ENCODE assay signal across 24 cellular contexts in genomic region chr6:132390017-132390416, GRCh38. TPM values are rescaled to one million over a fixed set of nuclear protein-coding genes. Genes with fewer than 3 reads are reported as not detected.
DNase-seq lines count a peak whose midpoint lies in the region; ATAC-seq, FAIRE-seq and TF ChIP-seq lines count a peak whose summit lies in the region.
"Had no signal": no experiment of that assay in that cellular context is flagged by ENCODE, and none has a peak within 500 bp of the region (broad histone marks: within the 10 kb centered on the region; RNA-seq: fewer than 3 reads in every experiment).

No MANE protein-coding gene starts in this region.

- H3K27me3 ChIP-seq in GM23248 (replicated peaks; ENCODE audit: insufficient read depth) (no peaks in the 10 kb centered on the region), IMR-90 (ENCODE audit: control insufficient read depth, insufficient read depth, low read length) (no peaks in the 10 kb centered on the region), GM12878 (replicated peaks in 1 of 2; ENCODE audit: control insufficient read depth in 2 of 2, insufficient read depth in 2 of 2, low read length in 1 of 2) (no peaks in the 10 kb centered on the region), ovary (no peaks in the 10 kb centered on the region)
- H3K27me3 ChIP-seq: BLaER1 treated with 17β-estradiol and CSF1 and Interleukin-3, amounts not matched to agents 10 nM and 100 nM had no signal

- H2BK5ac ChIP-seq in IMR-90 (ENCODE audit: low read depth, low read length, poor library complexity, severe bottlenecking): peak overlapping the region; percentile 83

- H4K5ac ChIP-seq in IMR-90 (ENCODE audit: low read depth, low read length): peak overlapping the region; percentile 62; the same call in 1 of the 2 replicates

- H3K9me3 Mint-ChIP-seq in MCF 10A (ENCODE audit: unreplicated experiment): peaks cover 11% of the 10 kb centered on the region

- dilution Hi-C loops in IMR-90 (cut with HindIII; ENCODE audit: low sequenced_read_pairs, unreplicated experiment): no loop called here

- H2BK15ac ChIP-seq in IMR-90 (ENCODE audit: low read depth, low read length): peak overlapping the region; percentile 22; the same call in 2 of the 3 replicates

- peaks cover 29% of the 10 kb centered on the region for H3K4me1 Mint-ChIP-seq in MCF 10A (ENCODE audit: insufficient read depth, unreplicated experiment)
- H3K4me1 Mint-ChIP-seq: CD4-positive, alpha-beta memory T cell had no signal

- H3K4me3 ChIP-seq in GM23248 (no peak overlapping the region), IMR-90 (ENCODE audit: insufficient read depth, low read depth, low read length) (no peak overlapping the region), GM12878 (no peak overlapping the region), ovary (no peak overlapping the region)
- H3K4me3 ChIP-seq: BLaER1 treated with 17β-estradiol and CSF1 and Interleukin-3, amounts not matched to agents 10 nM and 100 nM had no signal

- no peak overlapping the region for H2AK9ac ChIP-seq in IMR-90 (replicated peaks; ENCODE audit: low read depth, low read length, poor library complexity)

- no peak for FAIRE-seq in GM12878 (lab: Jason Lieb, UNC)
- FAIRE-seq: GM18507, GM19239 had no signal

- H2BK20ac ChIP-seq in IMR-90 (ENCODE audit: low read depth, low read length): peak overlapping the region; percentile 43; the same call in 1 of the 2 replicates

- peak overlapping the region; percentile 67; the same call in 1 of the 2 replicates for H3K18ac ChIP-seq in IMR-90 (ENCODE audit: low read depth, low read length)

- H3K79me2 ChIP-seq in GM23248 (ENCODE audit: insufficient read depth): peaks cover 89% of the 10 kb centered on the region
- no peaks in the 10 kb centered on the region; the same call in 1 of the 2 replicates for H3K79me2 ChIP-seq in GM12878 (ENCODE audit: control insufficient read depth, insufficient read depth, low read length)

- H3K9me2 ChIP-seq in GM23248 (ENCODE audit: insufficient read depth): no peaks in the 10 kb centered on the region

- CTCF ChIA-PET in IMR-90 (lab: Yijun Ruan, JAX) (no interaction called here), GM12878 (lab: Yijun Ruan, JAX) (interaction anchor here (1.7 kb wide), 1 partner anchor 96 kb away, joined by 5 read pairs; no protein-coding TSS in a partner anchor), MCF 10A (lab: Yijun Ruan, JAX) (interaction anchor here (0.6 to 3.3 kb wide), 3 partner anchors 12 to 172 kb away, joined by 3 to 12 read pairs (median 5); no protein-coding TSS in a partner anchor)

- in situ Hi-C loops in GM23248 (cut with MboI): no loop called here
- in situ Hi-C loops in IMR-90 (cut with MboI; ENCODE audit: low sequenced_read_pairs): no loop called here
- in situ Hi-C loops in GM12878 (cut with MboI): no loop called here

- H2AFZ ChIP-seq in GM23248 (no peak overlapping the region), IMR-90 (replicated peaks; ENCODE audit: low read length, poor library complexity) (no peak overlapping the region), GM12878 (ENCODE audit: control insufficient read depth, low read depth, low read length) (no peak overlapping the region)

- no peaks in the 10 kb centered on the region for H3K36me3 Mint-ChIP-seq in MCF 10A (ENCODE audit: insufficient read depth, unreplicated experiment)
- H3K36me3 Mint-ChIP-seq: CD4-positive, alpha-beta memory T cell had no signal

- no peak overlapping the region for H4K91ac ChIP-seq in IMR-90 (ENCODE audit: insufficient read depth, low read depth, low read length)

- H4K20me1 ChIP-seq in GM23248 (ENCODE audit: insufficient read depth): no peaks in the 10 kb centered on the region
- no peaks in the 10 kb centered on the region for H4K20me1 ChIP-seq in IMR-90 (ENCODE audit: insufficient read depth, low read length)
- H4K20me1 ChIP-seq in GM12878 (ENCODE audit: control insufficient read depth, insufficient read depth): no peaks in the 10 kb centered on the region
- H4K20me1 ChIP-seq: BLaER1 treated with 17β-estradiol and CSF1 and Interleukin-3, amounts not matched to agents 10 nM and 100 nM had no signal

- H3K4me3 Mint-ChIP-seq in MCF 10A (ENCODE audit: unreplicated experiment): no peak overlapping the region
- H3K4me3 Mint-ChIP-seq: CD4-positive, alpha-beta memory T cell had no signal

- H3K79me1 ChIP-seq in IMR-90 (ENCODE audit: low read depth in 1 of 2, low read length in 2 of 2): peaks cover 13 to 30% of the 10 kb centered on the region in 2 experiments; a peak in 3 of 4 replicates

- POLR2A ChIA-PET in IMR-90 (lab: Charles Lee; ENCODE audit: unreplicated experiment) (no interaction called here), GM12878 (lab: Charles Lee) (no interaction called here), MCF 10A (lab: Yijun Ruan, JAX) (interaction anchor here (0.7 kb wide), 1 partner anchor 59 kb away, joined by 4 read pairs; no protein-coding TSS in a partner anchor)

- RAD21 ChIA-PET in GM12878 (lab: Charles Lee; ENCODE audit: unreplicated experiment): no interaction called here

- 97 to 98% methylated on average over 4 of the region's 4 CpGs for WGBS in GM23248 (ENCODE audit: low coverage in 1 of 2, low lambda C conversion rate in 2 of 2, missing lambda C conversion rate in 2 of 2), 2 experiments
- WGBS in IMR-90 (ENCODE audit: extremely low coverage in 2 of 2, insufficient read length in 1 of 2), 2 experiments: no CpG with 5 or more reads among the region's 4 CpGs
- WGBS in GM12878 (ENCODE audit: insufficient coverage, insufficient replicate concordance, low lambda C conversion rate, missing lambda C conversion rate): 17% methylated on average over 4 of the region's 4 CpGs
- 84 to 92% (median 88%) methylated on average over 4 of the region's 4 CpGs for WGBS in ovary, 3 donors

- peak overlapping the region; percentile 36; the same call in 1 of the 2 replicates for H3K23ac ChIP-seq in IMR-90 (ENCODE audit: low read depth, low read length)

- TF ChIP-seq RAD21 in IMR-90 (IDR thresholded peaks at IDR 0.05; ENCODE audit: low read length) (no peak), GM12878 (IDR thresholded peaks at IDR 0.05; ENCODE audit: insufficient read depth, low read depth, low read length) (no peak)

- no peak overlapping the region for H3K56ac ChIP-seq in IMR-90 (ENCODE audit: extremely low read depth, insufficient read depth, low read length)

- peak overlapping the region; percentile 37; the same call in 1 of the 2 replicates for H3K4ac ChIP-seq in IMR-90 (ENCODE audit: low read depth, low read length)

- H3K9me3 ChIP-seq in GM23248 (ENCODE audit: low read depth): no peaks in the 10 kb centered on the region
- H3K9me3 ChIP-seq in IMR-90 (ENCODE audit: control insufficient read depth, insufficient read depth, low read length): no peaks in the 10 kb centered on the region
- peaks cover 9% of the 10 kb centered on the region for H3K9me3 ChIP-seq in GM12878 (replicated peaks; ENCODE audit: control insufficient read depth, insufficient read depth, low read length)
- H3K9me3 ChIP-seq in ovary: no peaks in the 10 kb centered on the region
- H3K9me3 ChIP-seq: Caco-2 had no signal

- TF ChIP-seq CTCF in IMR-90 (conservative IDR thresholded peaks at IDR 0.05; ENCODE audit: low read depth, low read length) (no peak), GM12878 (IDR thresholded peaks at IDR 0.05 in 2 of 3, conservative IDR thresholded peaks at IDR 0.05 in 1 of 3; ENCODE audit: control insufficient read depth in 2 of 3, extremely low read depth in 1 of 3, insufficient read depth in 1 of 3, low read depth in 3 of 3, low read length in 3 of 3) (no peak), ovary (IDR thresholded peaks at IDR 0.05) (no peak), MCF 10A (IDR thresholded peaks at IDR 0.05; ENCODE audit: unreplicated experiment) (no peak)

- H3K4me1 ChIP-seq in GM23248 (ENCODE audit: insufficient read depth): peaks cover 50% of the 10 kb centered on the region
- peaks cover 14% of the 10 kb centered on the region for H3K4me1 ChIP-seq in IMR-90 (ENCODE audit: control insufficient read depth, insufficient read depth, low read length)
- no peaks in the 10 kb centered on the region for H3K4me1 ChIP-seq in GM12878 (ENCODE audit: control insufficient read depth, insufficient read depth, low read length)
- H3K4me1 ChIP-seq in ovary (ENCODE audit: insufficient read depth): no peaks in the 10 kb centered on the region
- H3K4me1 ChIP-seq: BLaER1 treated with 17β-estradiol and CSF1 and Interleukin-3, amounts not matched to agents 10 nM and 100 nM; Caco-2 had no signal

- peaks cover 4% of the 10 kb centered on the region; the same call in 1 of the 2 replicates for H3K9me1 ChIP-seq in IMR-90 (ENCODE audit: insufficient read depth, low read length)

- H2AK5ac ChIP-seq in IMR-90 (ENCODE audit: low read depth, low read length): peak overlapping the region; percentile 32; the same call in 1 of the 2 replicates

- intact Hi-C loops in IMR-90 (cut with micrococcal nuclease): loop anchor here (2.0 kb wide), 1 partner anchor 89 kb away; no protein-coding TSS in a partner anchor
- intact Hi-C loops in GM12878 (cut with micrococcal nuclease; ENCODE audit: unreplicated experiment): no loop called here
- intact Hi-C loops in ovary (cut with DNase I): no loop called here
- intact Hi-C loops in MCF 10A (cut with micrococcal nuclease): loop anchor here (10.0 kb wide), 1 partner anchor 95 kb away; no protein-coding TSS in a partner anchor

- no peak for DNase-seq in GM23248
- DNase-seq in IMR-90: no peak
- DNase-seq in GM12878 (ENCODE audit: low read depth, low spot score): no peak
- DNase-seq in ovary: no peak
- no peak for DNase-seq in MCF 10A (ENCODE audit: unreplicated experiment)
- no peak for DNase-seq in germinal center (ENCODE audit: low spot score)
- DNase-seq: Caco-2; CD4-positive, alpha-beta memory T cell; DMS 273 treated with DMSO at 0.1 percent for 48 hours; DMS79 treated with DMSO at 0.1 percent for 48 hours; H7; MV-4-11; NCI-H1694; NCI-H2081 treated with DMSO at 0.1 percent for 48 hours; NCI-H2171 treated with DMSO at 0.1 percent for 48 hours; NCI-H524 treated with DMSO at 0.1 percent for 48 hours; SIG-M5; T-helper 1 cell had no signal

- H3K27ac ChIP-seq in GM23248 (peak overlapping the region; percentile 87), IMR-90 (ENCODE audit: insufficient read depth, low read length) (no peak overlapping the region), GM12878 (ENCODE audit: control insufficient read depth, insufficient read depth) (no peak overlapping the region), ovary (no peak overlapping the region)
- H3K27ac ChIP-seq: BLaER1 treated with 17β-estradiol and CSF1 and Interleukin-3, amounts not matched to agents 10 nM and 100 nM; KMS-11; RWPE1 had no signal

- H3K9ac ChIP-seq in GM23248: no peak overlapping the region
- no peak overlapping the region for H3K9ac ChIP-seq in IMR-90 (ENCODE audit: low read depth, low read length)
- no peak overlapping the region for H3K9ac ChIP-seq in GM12878 (ENCODE audit: control insufficient read depth, insufficient read depth, low read length)
- H3K9ac ChIP-seq: BLaER1 treated with 17β-estradiol and CSF1 and Interleukin-3, amounts not matched to agents 10 nM and 100 nM; KMS-11 had no signal

- peak overlapping the region; percentile 9 for H3K4me2 ChIP-seq in GM23248 (ENCODE audit: unreplicated experiment)
- H3K4me2 ChIP-seq in IMR-90 (ENCODE audit: low read depth, low read length): peak overlapping the region; percentile 40; the same call in 1 of the 2 replicates
- H3K4me2 ChIP-seq in GM12878 (ENCODE audit: control insufficient read depth, insufficient read depth): no peak overlapping the region
- H3K4me2 ChIP-seq: BLaER1 treated with 17β-estradiol and CSF1 and Interleukin-3, amounts not matched to agents 10 nM and 100 nM; KMS-11 had no signal

- H3K36me3 ChIP-seq in GM23248 (ENCODE audit: low read depth): 0 out of 2 replicates have a peak, but pooled peaks cover 8% of the 10 kb centered on the region
- H3K36me3 ChIP-seq in IMR-90 (ENCODE audit: control insufficient read depth, insufficient read depth, low read length): no peaks in the 10 kb centered on the region
- no peaks in the 10 kb centered on the region for H3K36me3 ChIP-seq in GM12878 (ENCODE audit: control insufficient read depth in 2 of 2, insufficient read depth in 2 of 2, low read length in 1 of 2)
- no peaks in the 10 kb centered on the region for H3K36me3 ChIP-seq in ovary

- H3K27ac Mint-ChIP-seq in MCF 10A (ENCODE audit: low read depth, unreplicated experiment): no peak overlapping the region
- H3K27ac Mint-ChIP-seq: CD4-positive, alpha-beta memory T cell had no signal

- H3K27me3 Mint-ChIP-seq in MCF 10A (ENCODE audit: insufficient read depth, unreplicated experiment): no peaks in the 10 kb centered on the region

- BruUV-seq in IMR-90 (replicated peaks; lab: Mats Ljungman, UMichigan): no TSS peak
- no TSS peak for BruUV-seq in GM12878 (replicated peaks; lab: Mats Ljungman, UMichigan)
- no TSS peak for BruUV-seq in MCF 10A (replicated peaks; lab: Mats Ljungman, UMichigan)

- SMC1A ChIA-PET in GM12878 (lab: Charles Lee; ENCODE audit: uncharacterized antibody, unreplicated experiment): interaction anchor here (1.0 kb wide), 1 partner anchor 24 kb away, joined by 4 read pairs; no protein-coding TSS in a partner anchor

- peak overlapping the region in 1 of 2 experiments; percentile 63; a peak in 1 of 4 replicates for H4K8ac ChIP-seq in IMR-90 (ENCODE audit: low read depth in 2 of 2, low read length in 2 of 2)

- no peak for TF ChIP-seq EP300 in GM12878 (IDR thresholded peaks at IDR 0.05; ENCODE audit: borderline replicate concordance in 1 of 2, control insufficient read depth in 1 of 2, low read depth in 2 of 2, low read length in 2 of 2)
- no peak for TF ChIP-seq EP300 in ovary (IDR thresholded peaks at IDR 0.05)

- H3F3A ChIP-seq in GM23248 (ENCODE audit: insufficient read depth): peaks cover 65% of the 10 kb centered on the region

- ATAC-seq in IMR-90 (ENCODE audit: low read depth) (no peak), GM12878 (no peak; the same call in 2 of the 3 replicates), GM21367 (IDR thresholded peaks at IDR 0.05; ENCODE audit: unreplicated experiment) (no peak)

- H3K14ac ChIP-seq in IMR-90 (replicated peaks; ENCODE audit: low read depth, low read length): peak overlapping the region; percentile 52; the same call in 1 of the 2 replicates

- H2BK120ac ChIP-seq in IMR-90 (ENCODE audit: low read depth, low read length): peak overlapping the region; percentile 78; the same call in 1 of the 2 replicates

- TF ChIP-seq POLR2A in IMR-90 (IDR thresholded peaks at IDR 0.05; ENCODE audit: low read depth, low read length) (no peak), GM12878 (IDR thresholded peaks at IDR 0.05; ENCODE audit: low read depth, low read length) (no peak), ovary (IDR thresholded peaks at IDR 0.05) (no peak)

RNA-seq across cellular contexts. Expression of gene MOXD1, which starts 11.3 kb away (rescaled TPM):
- 522 and 528 TPM in 2 replicates for total RNA-seq in GM23248 (2014; rRNA removed; shearing (Covaris generic))
- 557 and 564 TPM in 2 replicates for polyA plus RNA-seq in GM23248 (2016; fragmentation: Nextera tagmentation; extraction: Ambion mirVana)
- 10.0 and 10.6 TPM in 2 replicates for total RNA-seq in IMR-90 (2012; rRNA removed)
- polyA plus RNA-seq in IMR-90 (2012; rRNA removed): 16.5 and 19.4 TPM in 2 replicates
- 9.7 and 11.3 TPM in 2 replicates for polyA plus RNA-seq in IMR-90 (2012; cell fraction: cytosol; rRNA removed)
- 2.0 and 13.7 TPM in 2 replicates for polyA plus RNA-seq in IMR-90 (2012; cell fraction: nucleus; rRNA removed; ENCODE audit: low replicate concordance)
- total RNA-seq in GM12878 (2013; cell fraction: nucleolus; rRNA removed): 8.6 and 10.6 TPM in 2 replicates
- 0.56 and 0.87 TPM in 2 replicates for total RNA-seq in GM12878 (2014; rRNA removed)
- 0.69 and 0.72 TPM in 2 replicates for total RNA-seq in GM12878 (2014; rRNA removed; fragmentation: Illumina TruSeq; extraction: Trizol)
- 0.87 and 1.3 TPM in 2 replicates for total RNA-seq in GM12878 (2021)
- polyA plus RNA-seq in GM12878 (2011; ENCODE audit: low read depth): 5.2 TPM
- 2.1 and 2.9 TPM in 2 replicates for polyA plus RNA-seq in GM12878 (2011; rRNA removed)
- 1.2 and 1.5 TPM in 2 replicates for polyA plus RNA-seq in GM12878 (2011; cell fraction: cytosol; rRNA removed)
- polyA plus RNA-seq in GM12878 (2011; cell fraction: nucleus; rRNA removed): 1.1 TPM in 2 replicates
- 4.6 and 5.1 TPM in 2 replicates for polyA plus RNA-seq in GM12878 (2012)
- polyA plus RNA-seq in GM12878 (2014; fragmentation: Illumina TruSeq; extraction: Trizol): 0.73 and 1.2 TPM in 2 replicates
- under 1 TPM; 0.03 to 0.27 TPM for polyA plus RNA-seq in GM12878 (2014; fragmentation: Nextera tagmentation; extraction: Ambion mirVana)
- 0.65 and 0.88 TPM in 2 replicates for polyA plus RNA-seq in GM12878 (2014; rRNA removed)
- polyA plus RNA-seq in GM12878 (2016; fragmentation: Nextera tagmentation; extraction: Ambion mirVana): under 1 TPM; 0.34 to 0.40 TPM
- 0.88 and 2.2 TPM in 2 replicates for polyA minus RNA-seq in GM12878 (2011; rRNA and poly(A)+ RNA removed)
- polyA minus RNA-seq in GM12878 (2011; cell fraction: cytosol; rRNA and poly(A)+ RNA removed): 0.53 and 0.73 TPM in 2 replicates
- polyA minus RNA-seq in GM12878 (2011; cell fraction: nucleus; rRNA and poly(A)+ RNA removed): 1.3 and 2.2 TPM in 2 replicates
- total RNA-seq in ovary: 1 to 10 TPM in 3 of 7 donors, under 1 TPM in 4; 0.36 to 1.8 (median 0.77) TPM
- polyA plus RNA-seq in ovary: 1 to 10 TPM in 1 of 2 donors, under 1 TPM in 1; 0.31 to 4.2 TPM
- total RNA-seq in MCF 10A (2022): 0.09 TPM in 1 of 2 replicates, not detected in the other
- total RNA-seq: CD4-positive, alpha-beta memory T cell had no signal
- polyA plus RNA-seq: CD4-positive, alpha-beta memory T cell had no signal

Comparison
In these comparisons a context has a peak if more than half of its experiments do, and no peak if none do; other contexts are left out.
1. RNA of gene MOXD1, which starts 11.3 kb away (total RNA-seq): 522 to 528 TPM in GM23248; 10.0 to 10.6 TPM in IMR-90, 0.36 to 1.8 TPM in ovary, 0.56 to 10.6 TPM in GM12878 and 0.09 TPM in MCF 10A; every median in the first group is over 10 times any median in the second.
2. intact Hi-C loops: an anchor here in IMR-90 (2.0 kb wide) and MCF 10A (10.0 kb wide); none called in GM12878 and ovary.